Comparison of ENCODE assay signal across 1 cellular context in the genomic region with DNA sequence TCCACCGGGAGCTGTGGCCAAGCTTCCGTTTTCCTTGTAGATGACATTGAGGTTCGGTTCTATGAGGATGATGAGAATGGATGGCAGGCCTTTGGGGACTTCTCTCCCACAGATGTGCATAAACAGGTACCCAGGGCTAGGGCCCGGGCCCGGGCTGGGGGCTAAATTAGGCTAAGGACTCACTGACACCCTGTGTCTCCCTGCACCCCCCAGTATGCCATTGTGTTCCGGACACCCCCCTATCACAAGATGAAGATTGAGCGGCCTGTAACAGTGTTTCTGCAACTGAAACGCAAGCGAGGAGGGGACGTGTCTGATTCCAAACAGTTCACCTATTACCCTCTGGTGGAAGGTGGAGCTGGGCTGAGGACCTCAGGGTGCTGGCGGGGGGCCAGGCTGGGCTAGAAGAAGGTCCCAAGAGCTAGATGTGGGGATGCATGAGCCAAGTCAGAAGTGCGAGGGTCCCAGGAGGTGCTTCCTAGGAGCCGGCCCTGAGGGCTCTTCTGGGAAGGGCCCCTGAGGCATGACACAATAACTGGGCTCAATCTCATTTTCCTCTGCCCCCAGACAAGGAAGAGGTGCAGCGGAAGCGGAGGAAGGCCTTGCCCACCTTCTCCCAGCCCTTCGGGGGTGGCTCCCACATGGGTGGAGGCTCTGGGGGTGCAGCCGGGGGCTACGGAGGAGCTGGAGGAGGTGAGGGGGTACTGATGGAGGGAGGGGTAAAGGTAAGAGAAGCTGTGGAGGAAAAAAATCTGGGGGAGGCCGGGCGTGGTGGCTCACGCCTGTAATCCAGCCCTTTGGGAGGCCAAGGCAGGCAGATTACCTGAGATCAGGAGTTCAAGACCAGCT.
TF ChIP-seq lines count a peak whose summit lies in the region.

No MANE protein-coding gene starts in this region.

TF ChIP-seq in WTC11, 78 proteins besides CTCF, POLR2A, EP300 and RAD21 (continued from another document):
- TF ChIP-seq, protein P1, sequence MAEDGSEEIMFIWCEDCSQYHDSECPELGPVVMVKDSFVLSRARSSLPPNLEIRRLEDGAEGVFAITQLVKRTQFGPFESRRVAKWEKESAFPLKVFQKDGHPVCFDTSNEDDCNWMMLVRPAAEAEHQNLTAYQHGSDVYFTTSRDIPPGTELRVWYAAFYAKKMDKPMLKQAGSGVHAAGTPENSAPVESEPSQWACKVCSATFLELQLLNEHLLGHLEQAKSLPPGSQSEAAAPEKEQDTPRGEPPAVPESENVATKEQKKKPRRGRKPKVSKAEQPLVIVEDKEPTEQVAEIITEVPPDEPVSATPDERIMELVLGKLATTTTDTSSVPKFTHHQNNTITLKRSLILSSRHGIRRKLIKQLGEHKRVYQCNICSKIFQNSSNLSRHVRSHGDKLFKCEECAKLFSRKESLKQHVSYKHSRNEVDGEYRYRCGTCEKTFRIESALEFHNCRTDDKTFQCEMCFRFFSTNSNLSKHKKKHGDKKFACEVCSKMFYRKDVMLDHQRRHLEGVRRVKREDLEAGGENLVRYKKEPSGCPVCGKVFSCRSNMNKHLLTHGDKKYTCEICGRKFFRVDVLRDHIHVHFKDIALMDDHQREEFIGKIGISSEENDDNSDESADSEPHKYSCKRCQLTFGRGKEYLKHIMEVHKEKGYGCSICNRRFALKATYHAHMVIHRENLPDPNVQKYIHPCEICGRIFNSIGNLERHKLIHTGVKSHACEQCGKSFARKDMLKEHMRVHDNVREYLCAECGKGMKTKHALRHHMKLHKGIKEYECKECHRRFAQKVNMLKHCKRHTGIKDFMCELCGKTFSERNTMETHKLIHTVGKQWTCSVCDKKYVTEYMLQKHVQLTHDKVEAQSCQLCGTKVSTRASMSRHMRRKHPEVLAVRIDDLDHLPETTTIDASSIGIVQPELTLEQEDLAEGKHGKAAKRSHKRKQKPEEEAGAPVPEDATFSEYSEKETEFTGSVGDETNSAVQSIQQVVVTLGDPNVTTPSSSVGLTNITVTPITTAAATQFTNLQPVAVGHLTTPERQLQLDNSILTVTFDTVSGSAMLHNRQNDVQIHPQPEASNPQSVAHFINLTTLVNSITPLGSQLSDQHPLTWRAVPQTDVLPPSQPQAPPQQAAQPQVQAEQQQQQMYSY (CRISPR knock-in tag; IDR thresholded peaks at IDR 0.05), result no peak
- TF ChIP-seq GRHL2 (CRISPR knock-in tag; IDR thresholded peaks at IDR 0.05; ENCODE audit: insufficient replicate concordance, severe bottlenecking) (no peak), RORB (CRISPR knock-in tag; IDR thresholded peaks at IDR 0.05) (no peak), NR1H2 (CRISPR knock-in tag; IDR thresholded peaks at IDR 0.05) (no peak), ESRRA (CRISPR knock-in tag; IDR thresholded peaks at IDR 0.05; ENCODE audit: borderline replicate concordance) (no peak), ZNF671 (CRISPR knock-in tag; IDR thresholded peaks at IDR 0.05) (no peak), ZNF138 (CRISPR knock-in tag; conservative IDR thresholded peaks at IDR 0.05) (no peak), CBFB (CRISPR knock-in tag; IDR thresholded peaks at IDR 0.05; ENCODE audit: low read depth) (no peak), ZNF219 (CRISPR knock-in tag; IDR thresholded peaks at IDR 0.05; ENCODE audit: borderline replicate concordance) (no peak), HMGA2 (CRISPR knock-in tag; IDR thresholded peaks at IDR 0.05) (no peak), TCF7 (CRISPR knock-in tag; IDR thresholded peaks at IDR 0.05; ENCODE audit: low read depth) (no peak), NR3C1 (CRISPR knock-in tag; conservative IDR thresholded peaks at IDR 0.05; ENCODE audit: low read depth) (no peak), IRF2 (CRISPR knock-in tag; IDR thresholded peaks at IDR 0.05; ENCODE audit: borderline replicate concordance, low read depth) (no peak)
- TF ChIP-seq, protein P2, sequence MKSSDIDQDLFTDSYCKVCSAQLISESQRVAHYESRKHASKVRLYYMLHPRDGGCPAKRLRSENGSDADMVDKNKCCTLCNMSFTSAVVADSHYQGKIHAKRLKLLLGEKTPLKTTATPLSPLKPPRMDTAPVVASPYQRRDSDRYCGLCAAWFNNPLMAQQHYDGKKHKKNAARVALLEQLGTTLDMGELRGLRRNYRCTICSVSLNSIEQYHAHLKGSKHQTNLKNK (CRISPR knock-in tag; IDR thresholded peaks at IDR 0.05), result no peak
- TF ChIP-seq, protein P3, sequence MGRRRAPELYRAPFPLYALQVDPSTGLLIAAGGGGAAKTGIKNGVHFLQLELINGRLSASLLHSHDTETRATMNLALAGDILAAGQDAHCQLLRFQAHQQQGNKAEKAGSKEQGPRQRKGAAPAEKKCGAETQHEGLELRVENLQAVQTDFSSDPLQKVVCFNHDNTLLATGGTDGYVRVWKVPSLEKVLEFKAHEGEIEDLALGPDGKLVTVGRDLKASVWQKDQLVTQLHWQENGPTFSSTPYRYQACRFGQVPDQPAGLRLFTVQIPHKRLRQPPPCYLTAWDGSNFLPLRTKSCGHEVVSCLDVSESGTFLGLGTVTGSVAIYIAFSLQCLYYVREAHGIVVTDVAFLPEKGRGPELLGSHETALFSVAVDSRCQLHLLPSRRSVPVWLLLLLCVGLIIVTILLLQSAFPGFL (CRISPR knock-in tag; IDR thresholded peaks at IDR 0.05; ENCODE audit: borderline replicate concordance), result no peak
- TF ChIP-seq, protein P4, sequence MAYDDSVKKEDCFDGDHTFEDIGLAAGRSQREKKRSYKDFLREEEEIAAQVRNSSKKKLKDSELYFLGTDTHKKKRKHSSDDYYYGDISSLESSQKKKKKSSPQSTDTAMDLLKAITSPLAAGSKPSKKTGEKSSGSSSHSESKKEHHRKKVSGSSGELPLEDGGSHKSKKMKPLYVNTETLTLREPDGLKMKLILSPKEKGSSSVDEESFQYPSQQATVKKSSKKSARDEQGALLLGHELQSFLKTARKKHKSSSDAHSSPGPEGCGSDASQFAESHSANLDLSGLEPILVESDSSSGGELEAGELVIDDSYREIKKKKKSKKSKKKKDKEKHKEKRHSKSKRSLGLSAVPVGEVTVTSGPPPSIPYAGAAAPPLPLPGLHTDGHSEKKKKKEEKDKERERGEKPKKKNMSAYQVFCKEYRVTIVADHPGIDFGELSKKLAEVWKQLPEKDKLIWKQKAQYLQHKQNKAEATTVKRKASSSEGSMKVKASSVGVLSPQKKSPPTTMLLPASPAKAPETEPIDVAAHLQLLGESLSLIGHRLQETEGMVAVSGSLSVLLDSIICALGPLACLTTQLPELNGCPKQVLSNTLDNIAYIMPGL (CRISPR knock-in tag; IDR thresholded peaks at IDR 0.05), result no peak
- TF ChIP-seq, protein P5, sequence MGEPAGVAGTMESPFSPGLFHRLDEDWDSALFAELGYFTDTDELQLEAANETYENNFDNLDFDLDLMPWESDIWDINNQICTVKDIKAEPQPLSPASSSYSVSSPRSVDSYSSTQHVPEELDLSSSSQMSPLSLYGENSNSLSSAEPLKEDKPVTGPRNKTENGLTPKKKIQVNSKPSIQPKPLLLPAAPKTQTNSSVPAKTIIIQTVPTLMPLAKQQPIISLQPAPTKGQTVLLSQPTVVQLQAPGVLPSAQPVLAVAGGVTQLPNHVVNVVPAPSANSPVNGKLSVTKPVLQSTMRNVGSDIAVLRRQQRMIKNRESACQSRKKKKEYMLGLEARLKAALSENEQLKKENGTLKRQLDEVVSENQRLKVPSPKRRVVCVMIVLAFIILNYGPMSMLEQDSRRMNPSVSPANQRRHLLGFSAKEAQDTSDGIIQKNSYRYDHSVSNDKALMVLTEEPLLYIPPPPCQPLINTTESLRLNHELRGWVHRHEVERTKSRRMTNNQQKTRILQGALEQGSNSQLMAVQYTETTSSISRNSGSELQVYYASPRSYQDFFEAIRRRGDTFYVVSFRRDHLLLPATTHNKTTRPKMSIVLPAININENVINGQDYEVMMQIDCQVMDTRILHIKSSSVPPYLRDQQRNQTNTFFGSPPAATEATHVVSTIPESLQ (CRISPR knock-in tag; IDR thresholded peaks at IDR 0.05), result no peak
- TF ChIP-seq, protein P6, sequence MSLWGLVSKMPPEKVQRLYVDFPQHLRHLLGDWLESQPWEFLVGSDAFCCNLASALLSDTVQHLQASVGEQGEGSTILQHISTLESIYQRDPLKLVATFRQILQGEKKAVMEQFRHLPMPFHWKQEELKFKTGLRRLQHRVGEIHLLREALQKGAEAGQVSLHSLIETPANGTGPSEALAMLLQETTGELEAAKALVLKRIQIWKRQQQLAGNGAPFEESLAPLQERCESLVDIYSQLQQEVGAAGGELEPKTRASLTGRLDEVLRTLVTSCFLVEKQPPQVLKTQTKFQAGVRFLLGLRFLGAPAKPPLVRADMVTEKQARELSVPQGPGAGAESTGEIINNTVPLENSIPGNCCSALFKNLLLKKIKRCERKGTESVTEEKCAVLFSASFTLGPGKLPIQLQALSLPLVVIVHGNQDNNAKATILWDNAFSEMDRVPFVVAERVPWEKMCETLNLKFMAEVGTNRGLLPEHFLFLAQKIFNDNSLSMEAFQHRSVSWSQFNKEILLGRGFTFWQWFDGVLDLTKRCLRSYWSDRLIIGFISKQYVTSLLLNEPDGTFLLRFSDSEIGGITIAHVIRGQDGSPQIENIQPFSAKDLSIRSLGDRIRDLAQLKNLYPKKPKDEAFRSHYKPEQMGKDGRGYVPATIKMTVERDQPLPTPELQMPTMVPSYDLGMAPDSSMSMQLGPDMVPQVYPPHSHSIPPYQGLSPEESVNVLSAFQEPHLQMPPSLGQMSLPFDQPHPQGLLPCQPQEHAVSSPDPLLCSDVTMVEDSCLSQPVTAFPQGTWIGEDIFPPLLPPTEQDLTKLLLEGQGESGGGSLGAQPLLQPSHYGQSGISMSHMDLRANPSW (CRISPR knock-in tag; conservative IDR thresholded peaks at IDR 0.05; ENCODE audit: low read depth), result no peak
